ENCODE assay signal across 1 cellular context in the genomic region with DNA sequence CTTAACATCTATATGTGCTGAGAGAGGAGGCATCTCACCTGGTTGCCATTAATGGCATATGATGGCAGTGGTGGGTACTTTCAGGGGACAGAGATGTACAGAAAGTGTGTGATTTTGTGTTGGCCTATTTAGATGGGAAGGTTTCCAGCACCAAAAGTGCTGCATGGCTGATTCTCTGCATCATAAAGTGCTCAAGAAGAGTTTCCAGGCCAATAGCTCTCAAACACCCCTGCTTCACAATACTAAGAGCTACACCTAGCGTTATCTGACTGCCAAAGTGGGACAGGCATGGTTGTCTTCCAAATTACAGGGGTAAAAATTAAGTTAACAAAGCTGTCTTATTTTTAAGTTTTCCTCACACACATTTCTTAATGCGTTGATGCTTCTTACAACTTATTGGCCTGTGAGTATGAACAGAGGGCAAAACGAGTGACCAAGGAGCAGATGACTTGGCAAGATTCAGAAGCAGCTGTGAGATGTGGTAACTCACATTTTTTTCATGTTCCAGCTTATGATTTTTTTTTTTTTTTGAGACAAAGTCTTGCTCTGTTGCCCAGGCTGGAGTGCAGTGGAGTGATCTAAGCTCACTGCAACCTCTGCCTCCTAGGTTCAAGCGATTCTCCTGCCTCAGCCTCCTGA.
TF ChIP-seq lines count a peak whose summit lies in the region.

No MANE protein-coding gene starts in this region.

TF ChIP-seq in endothelial cell of umbilical vein, 7 proteins besides CTCF, POLR2A, EP300 and RAD21 (continued from another document):
- TF ChIP-seq GATA2 (IDR thresholded peaks at IDR 0.05; ENCODE audit: insufficient read depth, insufficient read length, low read depth, low read length) (no peak), JUN (IDR thresholded peaks at IDR 0.05; ENCODE audit: borderline replicate concordance, insufficient read depth, insufficient read length, low read depth) (no peak)
TF ChIP-seq in endothelial cell of umbilical vein: peak in this region for 0.
